In genomic region chr12:94267530-94267877, GRCh38 we compare ENCODE assay signal across 16 cellular contexts.
DNase-seq lines count a peak whose midpoint lies in the region; ATAC-seq and TF ChIP-seq lines count a peak whose summit lies in the region.
"Had no signal": no experiment of that assay in that cellular context is flagged by ENCODE, and none has a peak within 500 bp of the region (broad histone marks: within the 10 kb centered on the region; RNA-seq: fewer than 3 reads in every experiment).

No MANE protein-coding gene starts in this region.

- H3K4me1 ChIP-seq in transverse colon: peaks cover 0 to 21% (median 4%) of the 10 kb centered on the region in 4 donors

- no peaks in the 10 kb centered on the region for H3K36me3 ChIP-seq in transverse colon
- H3K36me3 ChIP-seq: brain microvascular endothelial cell, SJSA1 had no signal

- POLR2A ChIA-PET in activated CD8-positive, alpha-beta T cell treated with anti-CD3 and anti-CD28 coated beads for 36 hours (lab: Charles Lee): no interaction called here
- POLR2A ChIA-PET in activated CD8-positive, alpha-beta T cell treated with anti-CD3 and anti-CD28 coated beads, Interleukin-2, amount 10 ng/mL, durations not matched to agents 7 days and 5 days (lab: Charles Lee): no interaction called here

- TF ChIP-seq POLR2A in transverse colon (IDR thresholded peaks at IDR 0.05): no peak

- ATAC-seq in activated CD8-positive, alpha-beta T cell treated with anti-CD3 and anti-CD28 coated beads for 36 hours: no peak
- no peak for ATAC-seq in activated CD8-positive, alpha-beta T cell treated with anti-CD3 and anti-CD28 coated beads, Interleukin-2, amount 10 ng/mL, durations not matched to agents 7 days and 5 days
- ATAC-seq: activated CD8-positive, alpha-beta memory T cell treated with anti-CD3 and anti-CD28 coated beads, Interleukin-2, amount 10 ng/mL, durations not matched to agents 7 days and 5 days had no signal

- H3K27me3 Mint-ChIP-seq in activated CD8-positive, alpha-beta T cell treated with anti-CD3 and anti-CD28 coated beads for 36 hours: no peaks in the 10 kb centered on the region
- no peaks in the 10 kb centered on the region for H3K27me3 Mint-ChIP-seq in activated CD8-positive, alpha-beta T cell treated with anti-CD3 and anti-CD28 coated beads, Interleukin-2, amount 10 ng/mL, durations not matched to agents 7 days and 5 days (ENCODE audit: low read depth)
- H3K27me3 Mint-ChIP-seq in chondrocyte (ENCODE audit: low read depth): no peaks in the 10 kb centered on the region
- H3K27me3 Mint-ChIP-seq in mesothelial cell of epicardium (ENCODE audit: low read depth): peaks cover 10% of the 10 kb centered on the region
- H3K27me3 Mint-ChIP-seq: activated CD8-positive, alpha-beta memory T cell treated with anti-CD3 and anti-CD28 coated beads, Interleukin-2, amount 10 ng/mL, durations not matched to agents 7 days and 5 days; progenitor cell of endocrine pancreas had no signal

- no peak overlapping the region for H3K4me3 Mint-ChIP-seq in activated CD8-positive, alpha-beta T cell treated with anti-CD3 and anti-CD28 coated beads for 36 hours
- no peak overlapping the region for H3K4me3 Mint-ChIP-seq in activated CD8-positive, alpha-beta T cell treated with anti-CD3 and anti-CD28 coated beads, Interleukin-2, amount 10 ng/mL, durations not matched to agents 7 days and 5 days
- H3K4me3 Mint-ChIP-seq in chondrocyte (ENCODE audit: unreplicated experiment) (no peak overlapping the region), mesothelial cell of epicardium (no peak overlapping the region)
- H3K4me3 Mint-ChIP-seq: activated CD8-positive, alpha-beta memory T cell treated with anti-CD3 and anti-CD28 coated beads, Interleukin-2, amount 10 ng/mL, durations not matched to agents 7 days and 5 days had no signal

- H3K4me1 Mint-ChIP-seq in activated CD8-positive, alpha-beta T cell treated with anti-CD3 and anti-CD28 coated beads for 36 hours (ENCODE audit: low read depth): peaks cover 72% of the 10 kb centered on the region
- H3K4me1 Mint-ChIP-seq in activated CD8-positive, alpha-beta T cell treated with anti-CD3 and anti-CD28 coated beads, Interleukin-2, amount 10 ng/mL, durations not matched to agents 7 days and 5 days (ENCODE audit: low read depth): peaks cover 80% of the 10 kb centered on the region
- H3K4me1 Mint-ChIP-seq in chondrocyte (ENCODE audit: low read depth) (peaks cover 46% of the 10 kb centered on the region), mesothelial cell of epicardium (peaks cover 69% of the 10 kb centered on the region)

- no peak for TF ChIP-seq CTCF in activated CD8-positive, alpha-beta T cell treated with anti-CD3 and anti-CD28 coated beads for 36 hours (IDR thresholded peaks at IDR 0.05)
- TF ChIP-seq CTCF in chondrocyte (IDR thresholded peaks at IDR 0.05) (no peak), mesothelial cell of epicardium (IDR thresholded peaks at IDR 0.05; ENCODE audit: unreplicated experiment) (no peak), transverse colon (IDR thresholded peaks at IDR 0.05) (no peak)

- H3K36me3 Mint-ChIP-seq in activated CD8-positive, alpha-beta T cell treated with anti-CD3 and anti-CD28 coated beads for 36 hours (ENCODE audit: low read depth): peaks cover 31% of the 10 kb centered on the region
- H3K36me3 Mint-ChIP-seq in activated CD8-positive, alpha-beta T cell treated with anti-CD3 and anti-CD28 coated beads, Interleukin-2, amount 10 ng/mL, durations not matched to agents 7 days and 5 days (ENCODE audit: low read depth): peaks cover 82% of the 10 kb centered on the region
- no peaks in the 10 kb centered on the region for H3K36me3 Mint-ChIP-seq in chondrocyte (ENCODE audit: low read depth)
- H3K36me3 Mint-ChIP-seq in mesothelial cell of epicardium: no peaks in the 10 kb centered on the region

- 64 to 66% methylated on average over 3 of the region's 3 CpGs for WGBS in transverse colon (ENCODE audit: low coverage in 1 of 2), 2 donors

- no peak overlapping the region for H3K27ac Mint-ChIP-seq in activated CD8-positive, alpha-beta T cell treated with anti-CD3 and anti-CD28 coated beads for 36 hours
- no peak overlapping the region for H3K27ac Mint-ChIP-seq in activated CD8-positive, alpha-beta T cell treated with anti-CD3 and anti-CD28 coated beads, Interleukin-2, amount 10 ng/mL, durations not matched to agents 7 days and 5 days
- H3K27ac Mint-ChIP-seq in chondrocyte (ENCODE audit: unreplicated experiment): peak overlapping the region; percentile 68
- H3K27ac Mint-ChIP-seq in mesothelial cell of epicardium: peak overlapping the region; percentile 94
- H3K27ac Mint-ChIP-seq: activated CD8-positive, alpha-beta memory T cell treated with anti-CD3 and anti-CD28 coated beads, Interleukin-2, amount 10 ng/mL, durations not matched to agents 7 days and 5 days; progenitor cell of endocrine pancreas had no signal

- no peak overlapping the region for H3K4me3 ChIP-seq in transverse colon
- H3K4me3 ChIP-seq: SJSA1 had no signal

- DNase-seq in activated CD8-positive, alpha-beta T cell treated with anti-CD3 and anti-CD28 coated beads for 36 hours: peak; percentile 37
- no peak for DNase-seq in activated CD8-positive, alpha-beta T cell treated with anti-CD3 and anti-CD28 coated beads, Interleukin-2, amount 10 ng/mL, durations not matched to agents 7 days and 5 days
- DNase-seq in chondrocyte (ENCODE audit: low spot score) (no peak), mesothelial cell of epicardium (ENCODE audit: low spot score in 2 of 2, unreplicated experiment in 2 of 2) (no peak), transverse colon (no peak), NCI-H1092 (lab: John Stamatoyannopoulos, UW) (no peak), EL (no peak)
- no peak for DNase-seq in stimulated activated CD4-positive, alpha-beta T cell treated with anti-CD3 and anti-CD28 coated beads, Interleukin-4, amount 100 ng/mL, for 1 hour
- DNase-seq: activated CD8-positive, alpha-beta memory T cell treated with anti-CD3 and anti-CD28 coated beads, Interleukin-2, amount 10 ng/mL, durations not matched to agents 7 days and 5 days; activated naive CD4-positive, alpha-beta T cell; brain microvascular endothelial cell; effector CD8-positive, alpha-beta T cell; islet precursor cell; NCI-H1105 had no signal

- CTCF ChIA-PET in activated CD8-positive, alpha-beta T cell treated with anti-CD3 and anti-CD28 coated beads for 36 hours (lab: Charles Lee): no interaction called here
- CTCF ChIA-PET in activated CD8-positive, alpha-beta T cell treated with anti-CD3 and anti-CD28 coated beads, Interleukin-2, amount 10 ng/mL, durations not matched to agents 7 days and 5 days (lab: Charles Lee): interaction anchor here (2.1 kb wide), 1 partner anchor 37 kb away, joined by 4 read pairs; no protein-coding TSS in a partner anchor

- no peaks in the 10 kb centered on the region for H3K9me3 Mint-ChIP-seq in activated CD8-positive, alpha-beta T cell treated with anti-CD3 and anti-CD28 coated beads for 36 hours
- no peaks in the 10 kb centered on the region for H3K9me3 Mint-ChIP-seq in activated CD8-positive, alpha-beta T cell treated with anti-CD3 and anti-CD28 coated beads, Interleukin-2, amount 10 ng/mL, durations not matched to agents 7 days and 5 days (ENCODE audit: insufficient read depth)
- H3K9me3 Mint-ChIP-seq in chondrocyte (ENCODE audit: low read depth) (no peaks in the 10 kb centered on the region), mesothelial cell of epicardium (no peaks in the 10 kb centered on the region)

- no peak for TF ChIP-seq EP300 in transverse colon (IDR thresholded peaks at IDR 0.05; ENCODE audit: low read depth)

- H3K9me3 ChIP-seq in transverse colon: no peaks in the 10 kb centered on the region
- H3K9me3 ChIP-seq: SJSA1 had no signal

- H3K27me3 ChIP-seq in transverse colon: no peaks in the 10 kb centered on the region
- H3K27me3 ChIP-seq: brain microvascular endothelial cell, SJSA1 had no signal

- intact Hi-C loops in activated CD8-positive, alpha-beta T cell treated with anti-CD3 and anti-CD28 coated beads for 36 hours (cut with micrococcal nuclease): loop anchor here (10.0 kb wide), 1 partner anchor 93 kb away; no protein-coding TSS in a partner anchor
- intact Hi-C loops in transverse colon (cut with DNase I; ENCODE audit: low total_unique reads): no loop called here

- peak overlapping the region in 3 of 4 donors; percentile 23 to 37 (median 29) for H3K27ac ChIP-seq in transverse colon
- H3K27ac ChIP-seq: brain microvascular endothelial cell, SJSA1 had no signal

- in situ Hi-C loops in transverse colon (cut with MboI; ENCODE audit: low pct_ligation_motif_present in 1 of 4, low pct_unique_long_range_greater_than_20kb in 1 of 4, low sequenced_read_pairs in 3 of 4): no loop called here

Comparison
In these comparisons a context has a peak if more than half of its experiments do, and no peak if none do; other contexts are left out.
1. H3K27ac Mint-ChIP-seq: peak in chondrocyte (single experiment) and mesothelial cell of epicardium (single experiment); none in activated CD8-positive, alpha-beta T cell treated with anti-CD3 and anti-CD28 coated beads for 36 hours (single experiment) and activated CD8-positive, alpha-beta T cell treated with anti-CD3 and anti-CD28 coated beads, Interleukin-2, amount 10 ng/mL, durations not matched to agents 7 days and 5 days (single experiment).